ENCODE assay signal across 1 cellular context in the genomic region with DNA sequence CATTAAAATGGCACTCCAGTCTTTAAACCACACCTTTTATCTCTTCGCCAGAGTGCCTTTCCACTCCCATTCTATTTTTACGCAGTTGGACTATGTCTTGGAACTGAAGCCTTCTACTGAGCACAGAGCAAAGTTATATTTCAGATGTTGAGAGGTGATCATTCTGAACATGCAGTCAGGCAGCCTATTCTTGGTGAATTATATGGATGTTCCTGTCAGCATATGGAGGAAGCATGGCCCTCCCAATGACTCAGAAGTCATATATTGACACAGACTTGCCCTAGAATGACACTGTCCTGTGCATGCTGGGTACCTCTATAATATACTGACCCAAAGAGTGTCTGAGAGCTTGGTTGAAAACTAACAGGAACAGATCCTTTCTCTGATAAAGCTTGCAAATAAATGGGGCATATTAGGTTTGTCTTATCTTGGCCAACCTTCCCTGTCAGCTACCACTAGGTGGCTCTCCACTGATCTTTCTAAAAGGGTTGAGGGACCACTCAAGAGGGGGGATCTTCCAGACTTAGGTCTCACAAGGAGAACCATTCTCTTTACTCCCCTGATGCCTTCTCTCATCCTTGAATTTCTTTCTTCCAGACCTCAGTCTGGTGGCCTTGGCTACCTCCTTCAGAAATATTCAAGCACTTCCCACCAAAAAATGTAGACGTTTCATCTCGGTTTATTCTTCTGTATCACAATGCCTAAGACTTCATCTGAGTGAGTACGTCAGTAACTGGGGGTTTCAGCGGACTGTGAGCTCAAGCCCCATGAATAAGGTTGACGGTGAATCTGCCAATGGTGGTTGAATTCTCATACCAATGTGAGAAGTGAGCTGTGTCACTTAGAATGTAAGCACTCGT.
TF ChIP-seq lines count a peak whose summit lies in the region.

No MANE protein-coding gene starts in this region.

TF ChIP-seq in endothelial cell of umbilical vein, 7 proteins besides CTCF, POLR2A, EP300 and RAD21 (continued from another document):
- TF ChIP-seq FOS (IDR thresholded peaks at IDR 0.05; ENCODE audit: borderline replicate concordance, insufficient read depth, low read length), result no peak
- peak; percentile 65 for TF ChIP-seq GATA2 (IDR thresholded peaks at IDR 0.05; ENCODE audit: insufficient read depth, insufficient read length, low read depth, low read length)
